ENCODE assay signal across 21 cellular contexts in genomic region chr10:11229893-11230292, GRCh38.
A peak's percentile ranks its signal among the peaks of the same experiment; 100 is the strongest.
DNase-seq lines count a peak whose midpoint lies in the region; ATAC-seq and TF ChIP-seq lines count a peak whose summit lies in the region.
"Had no signal": no experiment of that assay in that cellular context is flagged by ENCODE, and none has a peak within 500 bp of the region (broad histone marks: within the 10 kb centered on the region; RNA-seq: fewer than 3 reads in every experiment).

No MANE protein-coding gene starts in this region.

- H3K27me3 ChIP-seq in BLaER1 (no peaks in the 10 kb centered on the region), PC-3 (ENCODE audit: low read length) (peaks cover 5% of the 10 kb centered on the region; the same call in 1 of the 2 replicates)
- H3K27me3 ChIP-seq in CD4-positive, alpha-beta T cell (ENCODE audit: control insufficient read depth, insufficient read depth, low read length): no peaks in the 10 kb centered on the region
- H3K27me3 ChIP-seq in naive thymus-derived CD4-positive, alpha-beta T cell (ENCODE audit: control insufficient read depth in 2 of 2, insufficient read depth in 2 of 2, low read length in 2 of 2): no peaks in the 10 kb centered on the region
- H3K27me3 ChIP-seq: heart left ventricle had no signal

- H3F3A ChIP-seq in PC-3 (ENCODE audit: low read length, unreplicated experiment): no peaks in the 10 kb centered on the region

- H3K9me3 Mint-ChIP-seq in CD4-positive, alpha-beta T cell: no peaks in the 10 kb centered on the region
- H3K9me3 Mint-ChIP-seq in activated T-helper 1 cell treated with anti-CD3 and anti-CD28 coated beads, Interleukin-12 subunit alpha, Interleukin-12 subunit beta, Interleukin-2, Interleukin-4 antibody, amounts not matched to agents 30 ng/mL and 10 ng/mL and 1 ng/mL, durations not matched to agents 14 hours and 24 hours and 36 hours: no peaks in the 10 kb centered on the region
- peaks cover 0 to 2% (median 0%) of the 10 kb centered on the region in 11 donors for H3K9me3 Mint-ChIP-seq in naive thymus-derived CD4-positive, alpha-beta T cell
- H3K9me3 Mint-ChIP-seq: neural crest cell had no signal

- peaks cover 50% of the 10 kb centered on the region for H4K20me1 ChIP-seq in BLaER1
- no peaks in the 10 kb centered on the region for H4K20me1 ChIP-seq in PC-3 (ENCODE audit: low read length)

- peaks cover 33% of the 10 kb centered on the region for H3K36me3 ChIP-seq in BLaER1
- peaks cover 0 to 39% (median 10%) of the 10 kb centered on the region in 3 experiments for H3K36me3 ChIP-seq in naive thymus-derived CD4-positive, alpha-beta T cell (ENCODE audit: control insufficient read depth in 2 of 3, insufficient read depth in 3 of 3, low read length in 3 of 3)
- H3K36me3 ChIP-seq in PC-3 (ENCODE audit: low read depth, low read length): no peaks in the 10 kb centered on the region
- H3K36me3 ChIP-seq: thoracic aorta had no signal

- no peaks in the 10 kb centered on the region for H3K27me3 Mint-ChIP-seq in CD4-positive, alpha-beta T cell
- H3K27me3 Mint-ChIP-seq in activated T-helper 1 cell treated with anti-CD3 and anti-CD28 coated beads, Interleukin-12 subunit alpha, Interleukin-12 subunit beta, Interleukin-2, Interleukin-4 antibody, amounts not matched to agents 30 ng/mL and 10 ng/mL and 1 ng/mL, durations not matched to agents 14 hours and 24 hours and 36 hours (ENCODE audit: insufficient read depth): no peaks in the 10 kb centered on the region
- no peaks in the 10 kb centered on the region for H3K27me3 Mint-ChIP-seq in naive thymus-derived CD4-positive, alpha-beta T cell

- no peak for ATAC-seq in CD4-positive, alpha-beta T cell (ENCODE audit: poor library complexity)
- ATAC-seq in naive thymus-derived CD4-positive, alpha-beta T cell: no peak
- no peak for ATAC-seq in PC-3
- no peak for ATAC-seq in GM21529 (IDR thresholded peaks at IDR 0.05; ENCODE audit: unreplicated experiment)
- ATAC-seq in HG03159 (IDR thresholded peaks at IDR 0.05; ENCODE audit: unreplicated experiment): no peak
- ATAC-seq: heart left ventricle, left lobe of liver had no signal

- H3K4me1 ChIP-seq in BLaER1: peaks cover 99% of the 10 kb centered on the region
- H3K4me1 ChIP-seq in naive thymus-derived CD4-positive, alpha-beta T cell (ENCODE audit: control insufficient read depth in 2 of 2, insufficient read depth in 2 of 2, low read length in 2 of 2): peaks cover 77 to 87% of the 10 kb centered on the region in 2 donors
- no peaks in the 10 kb centered on the region for H3K4me1 ChIP-seq in PC-3 (ENCODE audit: insufficient read depth, low read length)

- H3K9me2 ChIP-seq in PC-3 (replicated peaks; ENCODE audit: low read length): no peaks in the 10 kb centered on the region

- no peak overlapping the region for H3K4me3 Mint-ChIP-seq in CD4-positive, alpha-beta T cell
- H3K4me3 Mint-ChIP-seq in activated T-helper 1 cell treated with anti-CD3 and anti-CD28 coated beads, Interleukin-12 subunit alpha, Interleukin-12 subunit beta, Interleukin-2, Interleukin-4 antibody, amounts not matched to agents 30 ng/mL and 10 ng/mL and 1 ng/mL, durations not matched to agents 14 hours and 24 hours and 36 hours: no peak overlapping the region
- H3K4me3 Mint-ChIP-seq in naive thymus-derived CD4-positive, alpha-beta T cell: peak overlapping the region in 5 of 10 donors; percentile 6 to 73 (median 63)
- H3K4me3 Mint-ChIP-seq: neural crest cell had no signal

- peak overlapping the region; percentile 89 for H3K27ac Mint-ChIP-seq in CD4-positive, alpha-beta T cell
- peak overlapping the region; percentile 76 for H3K27ac Mint-ChIP-seq in activated T-helper 1 cell treated with anti-CD3 and anti-CD28 coated beads, Interleukin-12 subunit alpha, Interleukin-12 subunit beta, Interleukin-2, Interleukin-4 antibody, amounts not matched to agents 30 ng/mL and 10 ng/mL and 1 ng/mL, durations not matched to agents 14 hours and 24 hours and 36 hours
- peak overlapping the region in 8 of 9 donors; percentile 51 to 90 (median 72) for H3K27ac Mint-ChIP-seq in naive thymus-derived CD4-positive, alpha-beta T cell
- H3K27ac Mint-ChIP-seq: progenitor cell of endocrine pancreas had no signal

- H2AFZ ChIP-seq in PC-3 (ENCODE audit: low read length): no peak overlapping the region

- POLR2A ChIA-PET in CD4-positive, alpha-beta T cell (lab: Charles Lee): no interaction called here
- POLR2A ChIA-PET in naive thymus-derived CD4-positive, alpha-beta T cell (lab: Charles Lee): interaction anchor here (1.4 to 2.5 kb wide), 2 partner anchors 9 to 12 kb away, joined by 5 to 8 read pairs; no protein-coding TSS in a partner anchor
- POLR2A ChIA-PET in PC-3 (lab: Charles Lee; ENCODE audit: unreplicated experiment): no interaction called here

- no peak for DNase-seq in CD4-positive, alpha-beta T cell
- no peak for DNase-seq in activated T-helper 1 cell treated with anti-CD3 and anti-CD28 coated beads, Interleukin-12 subunit alpha, Interleukin-12 subunit beta, Interleukin-2, Interleukin-4 antibody, amounts not matched to agents 30 ng/mL and 10 ng/mL and 1 ng/mL, durations not matched to agents 14 hours and 24 hours and 36 hours (ENCODE audit: low spot score)
- no peak for DNase-seq in naive thymus-derived CD4-positive, alpha-beta T cell
- DNase-seq in PC-3: no peak
- DNase-seq: activated effector memory CD4-positive, alpha-beta T cell treated with Interleukin-2 at 50 U/mL for 16 hours; cerebellar nuclear complex; GOT3; heart left ventricle; Kasumi-1; NCI-H1694 treated with DMSO at 0.1 percent for 48 hours; NCI-H69; RPMI8226 had no signal

- no peak for TF ChIP-seq CTCF in CD4-positive, alpha-beta T cell (IDR thresholded peaks at IDR 0.05)
- TF ChIP-seq CTCF in PC-3 (conservative IDR thresholded peaks at IDR 0.05; ENCODE audit: low read depth, low read length): no peak

- H3K4me1 Mint-ChIP-seq in CD4-positive, alpha-beta T cell (ENCODE audit: low read depth): peaks cover 96% of the 10 kb centered on the region
- peaks cover 94% of the 10 kb centered on the region for H3K4me1 Mint-ChIP-seq in activated T-helper 1 cell treated with anti-CD3 and anti-CD28 coated beads, Interleukin-12 subunit alpha, Interleukin-12 subunit beta, Interleukin-2, Interleukin-4 antibody, amounts not matched to agents 30 ng/mL and 10 ng/mL and 1 ng/mL, durations not matched to agents 14 hours and 24 hours and 36 hours (ENCODE audit: low read depth)
- peaks cover 76 to 98% (median 97%) of the 10 kb centered on the region in 7 donors for H3K4me1 Mint-ChIP-seq in naive thymus-derived CD4-positive, alpha-beta T cell

- no TSS peak for BruUV-seq in PC-3 (replicated peaks; lab: Mats Ljungman, UMichigan)

- H3K27ac ChIP-seq in BLaER1 (peak overlapping the region; percentile 77), PC-3 (ENCODE audit: low read length) (no peak overlapping the region)
- no peak overlapping the region for H3K27ac ChIP-seq in CD4-positive, alpha-beta T cell (ENCODE audit: low read depth, low read length)
- no peak overlapping the region for H3K27ac ChIP-seq in naive thymus-derived CD4-positive, alpha-beta T cell (ENCODE audit: low read depth, low read length)
- H3K27ac ChIP-seq: epithelial cell of prostate, SK-N-MC, thoracic aorta had no signal

- peaks cover 97% of the 10 kb centered on the region for H3K36me3 Mint-ChIP-seq in CD4-positive, alpha-beta T cell (ENCODE audit: low read depth)
- peaks cover 60% of the 10 kb centered on the region for H3K36me3 Mint-ChIP-seq in activated T-helper 1 cell treated with anti-CD3 and anti-CD28 coated beads, Interleukin-12 subunit alpha, Interleukin-12 subunit beta, Interleukin-2, Interleukin-4 antibody, amounts not matched to agents 30 ng/mL and 10 ng/mL and 1 ng/mL, durations not matched to agents 14 hours and 24 hours and 36 hours (ENCODE audit: low read depth)
- peaks cover 10 to 46% (median 41%) of the 10 kb centered on the region in 5 donors for H3K36me3 Mint-ChIP-seq in naive thymus-derived CD4-positive, alpha-beta T cell

- H3K9me3 ChIP-seq in BLaER1: no peaks in the 10 kb centered on the region
- no peaks in the 10 kb centered on the region for H3K9me3 ChIP-seq in CD4-positive, alpha-beta T cell (ENCODE audit: control insufficient read depth, low read length)
- H3K9me3 ChIP-seq in naive thymus-derived CD4-positive, alpha-beta T cell (ENCODE audit: control insufficient read depth in 2 of 3, low read length in 3 of 3): no peaks in the 10 kb centered on the region
- no peaks in the 10 kb centered on the region for H3K9me3 ChIP-seq in PC-3 (ENCODE audit: low read length)
- H3K9me3 ChIP-seq: thoracic aorta had no signal

- intact Hi-C loops in CD4-positive, alpha-beta T cell (cut with DNase I, micrococcal nuclease): loop anchor here in 1 of 2 experiments (5.0 kb wide), 2 partner anchors 37 to 53 kb away; no protein-coding TSS in a partner anchor
- intact Hi-C loops in activated T-helper 1 cell treated with anti-CD3 and anti-CD28 coated beads, Interleukin-12 subunit alpha, Interleukin-12 subunit beta, Interleukin-2, Interleukin-4 antibody, amounts not matched to agents 30 ng/mL and 10 ng/mL and 1 ng/mL, durations not matched to agents 14 hours and 24 hours and 36 hours (cut with micrococcal nuclease): loop anchor here (10.0 kb wide), 1 partner anchor 485 kb away; no protein-coding TSS in a partner anchor
- intact Hi-C loops in naive thymus-derived CD4-positive, alpha-beta T cell (cut with micrococcal nuclease): loop anchor here in 1 of 2 donors (5.0 kb wide), 2 partner anchors 37 to 63 kb away; no protein-coding TSS in a partner anchor
- intact Hi-C loops in PC-3 (cut with micrococcal nuclease): no loop called here

- H3K4me2 ChIP-seq in BLaER1 (peak overlapping the region; percentile 76), PC-3 (ENCODE audit: low read length) (no peak overlapping the region)

- peak overlapping the region; percentile 64; the same call in 1 of the 2 replicates for H3K9ac ChIP-seq in BLaER1
- no peak overlapping the region for H3K9ac ChIP-seq in PC-3 (ENCODE audit: low read length)

- H3K4me3 ChIP-seq in BLaER1 (peak overlapping the region; percentile 28; the same call in 1 of the 2 replicates), PC-3 (ENCODE audit: low read length) (no peak overlapping the region)
- no peak overlapping the region for H3K4me3 ChIP-seq in naive thymus-derived CD4-positive, alpha-beta T cell (ENCODE audit: low read length)
- H3K4me3 ChIP-seq: heart left ventricle, SK-N-MC, thoracic aorta had no signal

- H3K79me2 ChIP-seq in PC-3 (ENCODE audit: low read length): no peaks in the 10 kb centered on the region

- CTCF ChIA-PET in CD4-positive, alpha-beta T cell (lab: Charles Lee): no interaction called here
- CTCF ChIA-PET in naive thymus-derived CD4-positive, alpha-beta T cell (lab: Charles Lee): interaction anchor here (2.0 kb wide), 1 partner anchor 40 kb away, joined by 6 read pairs; no protein-coding TSS in a partner anchor
- CTCF ChIA-PET in PC-3 (lab: Charles Lee): no interaction called here
